ENCODE assay signal across 16 cellular contexts in genomic region chr14:52356025-52356424, GRCh38. TPM values are rescaled to one million over a fixed set of nuclear protein-coding genes. Genes with fewer than 3 reads are reported as not detected.
DNase-seq lines count a peak whose midpoint lies in the region; FAIRE-seq and TF ChIP-seq lines count a peak whose summit lies in the region.
"Had no signal": no experiment of that assay in that cellular context is flagged by ENCODE, and none has a peak within 500 bp of the region (broad histone marks: within the 10 kb centered on the region; RNA-seq: fewer than 3 reads in every experiment).

No MANE protein-coding gene starts in this region.

- H4K20me1 ChIP-seq in smooth muscle cell (ENCODE audit: low read depth) = no peaks in the 10 kb centered on the region

- DNase-seq in NCI-H2196 (lab: John Stamatoyannopoulos, UW; ENCODE audit: unreplicated experiment) (peak; percentile 10), NCI-H2196 treated with DMSO at 0.1 percent for 48 hours (lab: John Stamatoyannopoulos, UW; ENCODE audit: unreplicated experiment) (no peak), NCI-H345 treated with DMSO at 0.1 percent for 48 hours (lab: John Stamatoyannopoulos, UW; ENCODE audit: unreplicated experiment) (peak; percentile 41), colonic mucosa (peak; percentile 80), smooth muscle cell (lab: John Stamatoyannopoulos, UW; ENCODE audit: unreplicated experiment) (no peak), erythroblast (lab: John Stamatoyannopoulos, UW) (no peak), frontal cortex (ENCODE audit: low spot score in 2 of 2) (no peak), activated T-cell treated with anti-CD3 and anti-CD28 coated beads for 4 hours (no peak)
- DNase-seq: ACHN; effector CD4-positive, alpha-beta T cell; head of caudate nucleus; left lung; NCI-H2107; nucleus accumbens; upper lobe of right lung had no signal

- H3K27me3 ChIP-seq in colonic mucosa = no peaks in the 10 kb centered on the region
- H3K27me3 ChIP-seq in smooth muscle cell (ENCODE audit: low read depth) = no peaks in the 10 kb centered on the region
- H3K27me3 ChIP-seq: upper lobe of right lung had no signal

- no peaks in the 10 kb centered on the region for H3K36me3 ChIP-seq in colonic mucosa
- H3K36me3 ChIP-seq in smooth muscle cell (ENCODE audit: low read depth) = no peaks in the 10 kb centered on the region
- H3K36me3 ChIP-seq: left lung, upper lobe of right lung had no signal

- H3F3A ChIP-seq in smooth muscle cell (ENCODE audit: low read depth) = no peaks in the 10 kb centered on the region

- no peak for FAIRE-seq in frontal cortex (lab: Jason Lieb, UNC)
- FAIRE-seq: GM12878 had no signal

- peaks cover 8% of the 10 kb centered on the region for H3K4me1 ChIP-seq in colonic mucosa
- peaks cover 17% of the 10 kb centered on the region for H3K4me1 ChIP-seq in smooth muscle cell (ENCODE audit: low read depth)

- peak overlapping the region; percentile 68 for H3K4me2 ChIP-seq in smooth muscle cell

- H3K9ac ChIP-seq in colonic mucosa (ENCODE audit: low read depth in 2 of 2, low read length in 2 of 2) = no peak overlapping the region
- H3K9ac ChIP-seq in smooth muscle cell (ENCODE audit: low read depth) = peak overlapping the region; percentile 36

- no peaks in the 10 kb centered on the region for H3K79me2 ChIP-seq in smooth muscle cell (ENCODE audit: low read depth)

- H3K27ac ChIP-seq in colonic mucosa = no peak overlapping the region
- H3K27ac ChIP-seq in smooth muscle cell (ENCODE audit: low read depth) = peak overlapping the region; percentile 89
- H3K27ac ChIP-seq: upper lobe of right lung had no signal

- intact Hi-C loops in colonic mucosa (cut with DNase I) = no loop called here

- no peak for TF ChIP-seq POLR2A in erythroblast (IDR thresholded peaks at IDR 0.05; ENCODE audit: low read length)

- no peak for TF ChIP-seq CTCF in colonic mucosa (IDR thresholded peaks at IDR 0.05)
- no peak for TF ChIP-seq CTCF in smooth muscle cell (IDR thresholded peaks at IDR 0.05; ENCODE audit: borderline replicate concordance, insufficient read depth, poor library complexity, severe bottlenecking)

- no peak overlapping the region for H2AFZ ChIP-seq in smooth muscle cell (ENCODE audit: low read depth)

- H3K4me3 ChIP-seq in colonic mucosa (no peak overlapping the region), smooth muscle cell (no peak overlapping the region)
- H3K4me3 ChIP-seq: GM12878, left lung, upper lobe of right lung had no signal

- H3K9me3 ChIP-seq in colonic mucosa (no peaks in the 10 kb centered on the region), smooth muscle cell (replicated peaks; ENCODE audit: low read depth) (no peaks in the 10 kb centered on the region)
- H3K9me3 ChIP-seq: left lung, upper lobe of right lung had no signal

- 96% methylated on average over 3 of the region's 3 CpGs for WGBS in smooth muscle cell (ENCODE audit: low lambda C conversion rate)

RNA-seq across cellular contexts. Expression of gene PTGER2, which starts 41.9 kb away (rescaled TPM):
- total RNA-seq in colonic mucosa (1 to 10 TPM; 4.3 to 6.6 TPM), smooth muscle cell (17.7 and 36.4 TPM in 2 replicates), frontal cortex (under 0.01 TPM)
- 23.2 and 24.6 TPM in 2 replicates for polyA plus RNA-seq in smooth muscle cell

Comparison
In these comparisons a context has a peak if more than half of its experiments do, and no peak if none do; other contexts are left out.
1. DNase-seq: peak in NCI-H2196 (single experiment), NCI-H345 treated with DMSO at 0.1 percent for 48 hours (single experiment) and colonic mucosa (single experiment); none in NCI-H2196 treated with DMSO at 0.1 percent for 48 hours (single experiment), smooth muscle cell (single experiment), erythroblast (0 of 2), frontal cortex (0 of 2) and activated T-cell treated with anti-CD3 and anti-CD28 coated beads for 4 hours (single experiment).